12 cellular contexts compared by ENCODE assay signal in the genomic region with DNA sequence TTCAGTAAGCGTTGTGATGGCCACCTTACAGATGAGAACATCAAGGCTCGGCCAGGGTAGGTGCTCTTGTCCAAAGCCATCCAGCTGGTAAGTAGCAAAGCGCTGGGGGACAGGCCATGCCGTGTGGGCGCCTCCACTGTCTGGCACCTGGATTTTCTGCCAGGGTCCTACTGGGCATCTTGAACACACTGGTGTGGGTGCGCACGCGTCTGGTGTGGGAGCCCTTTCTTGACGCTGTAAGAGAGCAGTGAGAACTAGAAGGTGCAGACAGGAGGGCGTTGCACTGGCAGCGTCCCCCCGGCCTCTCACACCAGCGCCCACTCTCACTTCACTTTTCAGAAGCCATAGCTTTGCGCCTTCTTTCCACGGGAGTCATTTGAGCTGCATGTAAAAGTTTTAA.
"Had no signal": no experiment of that assay in that cellular context is flagged by ENCODE, and none has a peak within 500 bp of the region (broad histone marks: within the 10 kb centered on the region; RNA-seq: fewer than 3 reads in every experiment).

No MANE protein-coding gene starts in this region.

- H3K9me3 Mint-ChIP-seq: central memory CD8-positive, alpha-beta T cell; dendritic cell treated with granulocyte-macrophage colony-stimulating factor and Interleukin-4, amounts not matched to agents 40 ng/mL and 50 ng/mL, for 4 days; effector memory CD8-positive, alpha-beta T cell; nephron; T-helper 1 cell treated with Interleukin-12 subunit alpha and Interleukin-12 subunit beta and Interleukin-4 antibody, amounts not matched to agents 30 μg/mL and 1 μg/mL, for 36 hours had no signal

- H3K27me3 Mint-ChIP-seq: central memory CD8-positive, alpha-beta T cell; dendritic cell treated with granulocyte-macrophage colony-stimulating factor and Interleukin-4, amounts not matched to agents 40 ng/mL and 50 ng/mL, for 4 days; effector memory CD8-positive, alpha-beta T cell had no signal

- H3K27me3 ChIP-seq: body of pancreas, tibial nerve had no signal

- H3K4me3 Mint-ChIP-seq: central memory CD8-positive, alpha-beta T cell; dendritic cell treated with granulocyte-macrophage colony-stimulating factor and Interleukin-4, amounts not matched to agents 40 ng/mL and 50 ng/mL, for 4 days; effector memory CD8-positive, alpha-beta T cell; nephron; T-helper 1 cell treated with Interleukin-12 subunit alpha and Interleukin-12 subunit beta and Interleukin-4 antibody, amounts not matched to agents 30 μg/mL and 1 μg/mL, for 36 hours had no signal

- H3K9me3 ChIP-seq: body of pancreas, tibial nerve had no signal

- DNase-seq: activated naive CD4-positive, alpha-beta T cell treated with anti-CD3 and anti-CD28 coated beads, Interleukin-2, amount 50 U/mL, for 16 hours; amniotic stem cell; body of pancreas; effector memory CD8-positive, alpha-beta T cell; glutamatergic neuron; mesenchymal stem cell had no signal

- H3K27ac ChIP-seq: body of pancreas, tibial nerve had no signal

- ATAC-seq: activated CD4-positive, CD25-positive, alpha-beta regulatory T cell treated with anti-CD3 and anti-CD28 coated beads, Interleukin-2, amount 50 U/mL, for 24 hours; body of pancreas; effector memory CD8-positive, alpha-beta T cell had no signal

- H3K4me1 ChIP-seq: tibial nerve had no signal

- H3K27ac Mint-ChIP-seq: dendritic cell treated with granulocyte-macrophage colony-stimulating factor and Interleukin-4, amounts not matched to agents 40 ng/mL and 50 ng/mL, for 4 days; effector memory CD8-positive, alpha-beta T cell; nephron; T-helper 1 cell treated with Interleukin-12 subunit alpha and Interleukin-12 subunit beta and Interleukin-4 antibody, amounts not matched to agents 30 μg/mL and 1 μg/mL, for 36 hours had no signal

- H3K4me3 ChIP-seq: body of pancreas, tibial nerve had no signal
